In genomic region chr11:106327134-106327533, GRCh38 we compare ENCODE assay signal across 27 cellular contexts.
DNase-seq lines count a peak whose midpoint lies in the region; ATAC-seq, FAIRE-seq and TF ChIP-seq lines count a peak whose summit lies in the region.
"Had no signal": no experiment of that assay in that cellular context is flagged by ENCODE, and none has a peak within 500 bp of the region (broad histone marks: within the 10 kb centered on the region; RNA-seq: fewer than 3 reads in every experiment).

No MANE protein-coding gene starts in this region.

- H3K4me3 Mint-ChIP-seq in H9 (peak overlapping the region in 1 of 2 experiments; percentile 50; a peak in 2 of 5 replicates), endodermal cell (no peak overlapping the region)
- no peak overlapping the region for H3K4me3 Mint-ChIP-seq in activated T-cell treated with anti-CD3 and anti-CD28 coated beads, Interleukin-2, amount 50 U/mL, for 4 hours
- H3K4me3 Mint-ChIP-seq: CD4-positive, alpha-beta memory T cell had no signal

- H3K27ac Mint-ChIP-seq in H9, result peak overlapping the region in 2 of 3 experiments; percentile 37 to 63; a peak in 3 of 7 replicates
- no peak overlapping the region for H3K27ac Mint-ChIP-seq in endodermal cell
- H3K27ac Mint-ChIP-seq: CD4-positive, alpha-beta memory T cell had no signal

- H3K4me1 Mint-ChIP-seq in H9, result peaks cover 16 to 19% of the 10 kb centered on the region in 2 experiments
- H3K4me1 Mint-ChIP-seq in endodermal cell, result peaks cover 17% of the 10 kb centered on the region
- H3K4me1 Mint-ChIP-seq in activated T-cell treated with anti-CD3 and anti-CD28 coated beads, Interleukin-2, amount 50 U/mL, for 4 hours (ENCODE audit: low read depth), result no peaks in the 10 kb centered on the region
- H3K4me1 Mint-ChIP-seq: CD4-positive, alpha-beta memory T cell had no signal

- H3K27ac ChIP-seq in H9 (ENCODE audit: insufficient read length, low read depth, low read length), result no peak overlapping the region
- no peak overlapping the region for H3K27ac ChIP-seq in endodermal cell (ENCODE audit: low read depth, low read length)
- no peak overlapping the region for H3K27ac ChIP-seq in kidney (ENCODE audit: low read depth in 2 of 2, low read length in 2 of 2)
- H3K27ac ChIP-seq: SJCRH30 had no signal

- H4K91ac ChIP-seq in H9 (ENCODE audit: insufficient read length, low read depth, low read length), result no peak overlapping the region

- no peak overlapping the region for H3K4ac ChIP-seq in H9 (ENCODE audit: low read depth, low read length)

- intact Hi-C loops in kidney (cut with DNase I), result no loop called here

- WGBS in H9 (ENCODE audit: extremely low coverage, insufficient read length, low lambda C conversion rate), result no CpG with 5 or more reads among the region's 3 CpGs
- WGBS in endodermal cell (ENCODE audit: insufficient coverage in 1 of 2, insufficient read length in 1 of 2), 2 experiments, result 55 to 80% methylated on average over 2 to 3 of the region's 3 CpGs

- H3K4me3 ChIP-seq in endodermal cell (ENCODE audit: low read length), result no peak overlapping the region
- no peak overlapping the region for H3K4me3 ChIP-seq in kidney (ENCODE audit: low read length in 2 of 2)
- H3K4me3 ChIP-seq: SJCRH30 had no signal

- TF ChIP-seq CTCF in H9 (conservative IDR thresholded peaks at IDR 0.05) (no peak), endodermal cell (conservative IDR thresholded peaks at IDR 0.05) (no peak), GM13977 (IDR thresholded peaks at IDR 0.05; ENCODE audit: extremely low read depth, insufficient read depth, missing control alignments) (no peak), kidney (IDR thresholded peaks at IDR 0.05; ENCODE audit: borderline replicate concordance, extremely low read depth, insufficient read depth) (no peak)

- no peaks in the 10 kb centered on the region for H3K23me2 ChIP-seq in H9 (ENCODE audit: insufficient read length, low read depth, low read length, poor library complexity, severe bottlenecking)

- H4K8ac ChIP-seq in H9 (replicated peaks; ENCODE audit: insufficient read length, low read depth, low read length), result no peak overlapping the region

- in situ Hi-C loops in GM13977 (cut with MboI; ENCODE audit: low pct_unique_long_range_greater_than_20kb, low sequenced_read_pairs, unreplicated experiment), result no loop called here

- peaks cover 3% of the 10 kb centered on the region; the same call in 1 of the 2 replicates for H3K4me1 ChIP-seq in H9 (ENCODE audit: insufficient read depth, low read length)
- H3K4me1 ChIP-seq in endodermal cell (ENCODE audit: control insufficient read depth, insufficient read depth, low read length), result no peaks in the 10 kb centered on the region
- H3K4me1 ChIP-seq in kidney (ENCODE audit: control insufficient read depth in 1 of 2, insufficient read depth in 1 of 2, low read depth in 1 of 2, low read length in 2 of 2), result no peaks in the 10 kb centered on the region
- H3K4me1 ChIP-seq: SJCRH30 had no signal

- no peak overlapping the region for H3T11ph ChIP-seq in H9 (ENCODE audit: low read length)

- no peak overlapping the region for H3K56ac ChIP-seq in H9 (ENCODE audit: insufficient read length, low read depth, low read length)

- H2AFZ ChIP-seq in H9 (ENCODE audit: low read length), result no peak overlapping the region

- no peaks in the 10 kb centered on the region for H4K20me1 ChIP-seq in H9 (ENCODE audit: control insufficient read depth, insufficient read depth, insufficient read length)

- no peak overlapping the region for H2BK5ac ChIP-seq in H9 (ENCODE audit: insufficient read length, low read length)

- no peak overlapping the region for H3K23ac ChIP-seq in H9 (ENCODE audit: insufficient read length, low read depth, low read length)

- H2BK12ac ChIP-seq in H9 (ENCODE audit: insufficient read length, low read depth, low read length), result no peak overlapping the region

- H3K9ac ChIP-seq in H9 (ENCODE audit: extremely low read depth, insufficient read length, low read length), result no peak overlapping the region
- no peak overlapping the region for H3K9ac ChIP-seq in endodermal cell (ENCODE audit: extremely low read depth, low read length, poor library complexity, severe bottlenecking)
- no peak overlapping the region for H3K9ac ChIP-seq in kidney (ENCODE audit: low read length in 2 of 2)

- no peak overlapping the region for H2BK20ac ChIP-seq in H9 (ENCODE audit: low read depth, low read length, poor library complexity, severe bottlenecking)

- H3K27me3 Mint-ChIP-seq in H9 (ENCODE audit: low read depth) (peaks cover 3% of the 10 kb centered on the region; the same call in 1 of the 2 replicates), endodermal cell (ENCODE audit: insufficient read depth) (no peaks in the 10 kb centered on the region)
- no peaks in the 10 kb centered on the region for H3K27me3 Mint-ChIP-seq in activated T-cell treated with anti-CD3 and anti-CD28 coated beads, Interleukin-2, amount 50 U/mL, for 4 hours (ENCODE audit: low read depth)
- H3K27me3 Mint-ChIP-seq: CD4-positive, alpha-beta memory T cell had no signal

- no peak overlapping the region for H3K18ac ChIP-seq in H9 (ENCODE audit: insufficient read length, low read depth, low read length)

- H3K9me3 ChIP-seq in H9 (ENCODE audit: control insufficient read depth, low read depth, low read length), result no peaks in the 10 kb centered on the region
- H3K9me3 ChIP-seq in endodermal cell (ENCODE audit: control insufficient read depth, low read length), result peaks cover 4% of the 10 kb centered on the region
- H3K9me3 ChIP-seq in kidney (ENCODE audit: control insufficient read depth in 1 of 2, low read length in 2 of 2), result no peaks in the 10 kb centered on the region
- H3K9me3 ChIP-seq: SJCRH30 had no signal

- no peak for ATAC-seq in activated T-cell treated with anti-CD3 and anti-CD28 coated beads, Interleukin-2, amount 50 U/mL, for 4 hours
- ATAC-seq: HepG2, PC-3, Right ventricle myocardium inferior, SK-N-SH treated with all-trans-retinoic acid at 6 μM for 48 hours had no signal

- H3K14ac ChIP-seq in H9 (ENCODE audit: insufficient read depth, low read length), result no peak overlapping the region

- no peak overlapping the region for H4K5ac ChIP-seq in H9 (ENCODE audit: insufficient read length, low read depth, low read length)

- peak; percentile 64 for DNase-seq in H9
- peak; percentile 72 for DNase-seq in endodermal cell
- DNase-seq in iPS-NIHi11 (ENCODE audit: low spot score), result peak; percentile 50
- DNase-seq in activated T-cell treated with anti-CD3 and anti-CD28 coated beads, Interleukin-2, amount 50 U/mL, for 4 hours, result no peak
- DNase-seq in GM13977 (ENCODE audit: low spot score), result no peak
- DNase-seq in kidney, result no peak
- no peak for DNase-seq in NCI-H1694 (lab: John Stamatoyannopoulos, UW)
- DNase-seq: C1 segment of cervical spinal cord; CD4-positive, alpha-beta memory T cell; COR-L47; DMS 273 treated with DMSO at 0.1 percent for 48 hours; DMS79; GOT3; Karpas-422; MV-4-11; NCI-H1105; NCI-H146; NCI-H2029; NCI-H446; NCI-H524 treated with DMSO at 0.1 percent for 48 hours; NCI-H774; PC-3; SJCRH30 had no signal

- H3K36me3 Mint-ChIP-seq in H9 (ENCODE audit: insufficient read depth in 1 of 3, low read depth in 3 of 3) (peaks cover 0 to 8% (median 6%) of the 10 kb centered on the region in 3 experiments; a peak in 1 of 7 replicates), endodermal cell (ENCODE audit: low read depth) (no peaks in the 10 kb centered on the region)
- H3K36me3 Mint-ChIP-seq in activated T-cell treated with anti-CD3 and anti-CD28 coated beads, Interleukin-2, amount 50 U/mL, for 4 hours (ENCODE audit: insufficient read depth), result no peaks in the 10 kb centered on the region
- H3K36me3 Mint-ChIP-seq: CD4-positive, alpha-beta memory T cell had no signal

- H3K79me1 ChIP-seq in H9 (ENCODE audit: insufficient read depth, low read depth, low read length, poor library complexity, severe bottlenecking), result no peaks in the 10 kb centered on the region

- H3K9me3 Mint-ChIP-seq in H9 (peaks cover 5 to 9% of the 10 kb centered on the region in 2 experiments; a peak in 4 of 5 replicates), endodermal cell (peaks cover 11% of the 10 kb centered on the region)
- H3K9me3 Mint-ChIP-seq in activated T-cell treated with anti-CD3 and anti-CD28 coated beads, Interleukin-2, amount 50 U/mL, for 4 hours, result peaks cover 7% of the 10 kb centered on the region

- no peak overlapping the region for H2BK120ac ChIP-seq in H9 (ENCODE audit: low read depth, low read length, poor library complexity, severe bottlenecking)

- no peak overlapping the region for H2AK5ac ChIP-seq in H9 (ENCODE audit: insufficient read length, low read length)

- H3K27me3 ChIP-seq in H9 (ENCODE audit: insufficient read depth, low read length) (no peaks in the 10 kb centered on the region), endodermal cell (ENCODE audit: control insufficient read depth, insufficient read depth, low read length, poor library complexity, severe bottlenecking) (no peaks in the 10 kb centered on the region)
- H3K27me3 ChIP-seq: SJCRH30 had no signal

- H3K36me3 ChIP-seq in endodermal cell (ENCODE audit: control insufficient read depth, insufficient read depth, low read length) (no peaks in the 10 kb centered on the region), kidney (ENCODE audit: control insufficient read depth in 1 of 2, insufficient read depth in 2 of 2, low read length in 2 of 2) (no peaks in the 10 kb centered on the region)
- H3K36me3 ChIP-seq: SJCRH30 had no signal

- H3K4me2 ChIP-seq in H9 (ENCODE audit: insufficient read depth, insufficient read length, low read length), result no peak overlapping the region

- no peak for FAIRE-seq in kidney (lab: Jason Lieb, UNC)
- FAIRE-seq: GM12892, HepG2 had no signal

- no peaks in the 10 kb centered on the region for H3K79me2 ChIP-seq in H9 (ENCODE audit: insufficient read depth, low read length)

- no peak overlapping the region for H2BK15ac ChIP-seq in H9 (ENCODE audit: low read depth, low read length)

Comparison
In these comparisons a context has a peak if more than half of its experiments do, and no peak if none do; other contexts are left out.
1. DNase-seq: peak in H9 (single experiment), endodermal cell (single experiment) and iPS-NIHi11 (single experiment); none in activated T-cell treated with anti-CD3 and anti-CD28 coated beads, Interleukin-2, amount 50 U/mL, for 4 hours (single experiment), GM13977 (single experiment), kidney (single experiment) and NCI-H1694 (single experiment).